Comparison of ENCODE assay signal across 14 cellular contexts in the genomic region with DNA sequence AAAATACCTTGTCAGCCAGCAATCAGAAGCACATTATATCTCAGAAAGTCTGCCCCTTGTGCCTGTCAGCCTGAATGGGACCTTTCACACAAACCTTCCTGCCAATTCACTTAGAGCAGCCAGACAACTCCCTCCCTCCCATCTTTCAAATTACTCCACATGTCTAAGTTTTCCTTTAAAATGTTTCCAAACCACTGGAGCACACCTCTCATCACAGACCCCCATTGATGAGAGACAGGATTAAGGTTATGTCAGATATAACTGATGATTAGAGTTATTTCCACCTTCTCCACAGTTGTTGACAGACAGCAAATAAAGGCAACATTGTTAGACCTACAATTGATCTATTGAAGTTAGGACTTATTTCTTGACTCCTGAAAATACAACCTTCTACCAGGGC.
DNase-seq lines count a peak whose midpoint lies in the region; ATAC-seq and TF ChIP-seq lines count a peak whose summit lies in the region.
"Had no signal": no experiment of that assay in that cellular context is flagged by ENCODE, and none has a peak within 500 bp of the region (broad histone marks: within the 10 kb centered on the region; RNA-seq: fewer than 3 reads in every experiment).

No MANE protein-coding gene starts in this region.

- no peaks in the 10 kb centered on the region for H3K36me3 ChIP-seq in OCI-LY1 (ENCODE audit: insufficient read depth, low read length)
- H3K36me3 ChIP-seq: BLaER1 had no signal

- H3K4me3 Mint-ChIP-seq in HFFc6 = no peak overlapping the region
- H3K4me3 Mint-ChIP-seq: CD14-positive monocyte; CD4-positive, alpha-beta memory T cell; H9 had no signal

- H3K27ac ChIP-seq in OCI-LY1 (ENCODE audit: low read depth, low read length, poor library complexity, severe bottlenecking) = peak overlapping the region; percentile 93
- H3K27ac ChIP-seq: 22Rv1, A549, BLaER1 had no signal

- no peaks in the 10 kb centered on the region for H3K9me3 Mint-ChIP-seq in HFFc6
- H3K9me3 Mint-ChIP-seq: H9 had no signal

- H3K9ac ChIP-seq in OCI-LY1 (ENCODE audit: low read length) = peak overlapping the region; percentile 49
- H3K9ac ChIP-seq: BLaER1 had no signal

- H3K27me3 ChIP-seq in OCI-LY1 (ENCODE audit: insufficient read depth, low read length) = no peaks in the 10 kb centered on the region
- H3K27me3 ChIP-seq: BLaER1 had no signal

- TF ChIP-seq CTCF in OCI-LY1 (IDR thresholded peaks at IDR 0.05; ENCODE audit: low read length) = peak; percentile 26; the same call in 1 of the 2 replicates
- no peak for TF ChIP-seq CTCF in HFFc6 (IDR thresholded peaks at IDR 0.05)
- TF ChIP-seq CTCF in omental fat pad (IDR thresholded peaks at IDR 0.05) = no peak

- no peaks in the 10 kb centered on the region for H3K9me3 ChIP-seq in OCI-LY1 (ENCODE audit: low read length)
- H3K9me3 ChIP-seq: A549, BLaER1 had no signal

- no peaks in the 10 kb centered on the region for H3F3A ChIP-seq in OCI-LY1 (ENCODE audit: insufficient read depth, low read length)

- no peaks in the 10 kb centered on the region for H3K9me2 ChIP-seq in OCI-LY1 (ENCODE audit: low read depth, low read length)

- H3K4me1 Mint-ChIP-seq in HFFc6 (ENCODE audit: low read depth) = peaks cover 38% of the 10 kb centered on the region
- H3K4me1 Mint-ChIP-seq: CD4-positive, alpha-beta memory T cell; H9 had no signal

- H3K27ac Mint-ChIP-seq in HFFc6 = no peak overlapping the region
- H3K27ac Mint-ChIP-seq: CD4-positive, alpha-beta memory T cell; H9 had no signal

- peak overlapping the region; percentile 55 for H3K4me2 ChIP-seq in OCI-LY1 (ENCODE audit: low read length)
- H3K4me2 ChIP-seq: A549, BLaER1 had no signal

- DNase-seq in DMS 273 (lab: John Stamatoyannopoulos, UW; ENCODE audit: unreplicated experiment) = peak; percentile 4
- no peak for DNase-seq in DMS 273 treated with DMSO at 0.1 percent for 48 hours (lab: John Stamatoyannopoulos, UW)
- peak; percentile 19 for DNase-seq in iPS-NIHi11 (ENCODE audit: low spot score)
- no peak for DNase-seq in HFFc6
- no peak for DNase-seq in omental fat pad (ENCODE audit: low spot score)
- DNase-seq: Calu3; CD4-positive, alpha-beta memory T cell; H9 had no signal

- no peaks in the 10 kb centered on the region for H4K20me1 ChIP-seq in OCI-LY1 (ENCODE audit: insufficient read depth, low read length)
- H4K20me1 ChIP-seq: BLaER1 had no signal

- no peaks in the 10 kb centered on the region for H3K27me3 Mint-ChIP-seq in HFFc6 (ENCODE audit: insufficient read depth)
- H3K27me3 Mint-ChIP-seq: CD4-positive, alpha-beta memory T cell had no signal

- no peak overlapping the region for H3K4me3 ChIP-seq in OCI-LY1 (ENCODE audit: low read depth, low read length, poor library complexity, severe bottlenecking)
- H3K4me3 ChIP-seq: A549, BLaER1 had no signal

- H3K79me2 ChIP-seq in OCI-LY1 (ENCODE audit: insufficient read depth, low read length) = no peaks in the 10 kb centered on the region

- H2AFZ ChIP-seq in OCI-LY1 (ENCODE audit: low read length) = no peak overlapping the region

- H3K36me3 Mint-ChIP-seq in HFFc6 (ENCODE audit: low read depth) = no peaks in the 10 kb centered on the region

- ATAC-seq in omental fat pad (ENCODE audit: low FRiP score) (no peak), HG03457 (IDR thresholded peaks at IDR 0.05; ENCODE audit: unreplicated experiment) (no peak)
- ATAC-seq: A549 had no signal

- H3K4me1 ChIP-seq in OCI-LY1 (ENCODE audit: insufficient read depth, low read length, severe bottlenecking) = peaks cover 73% of the 10 kb centered on the region
- H3K4me1 ChIP-seq: A549 had no signal

Comparison
In these comparisons a context has a peak if more than half of its experiments do, and no peak if none do; other contexts are left out.
1. DNase-seq: peak in DMS 273 (single experiment) and iPS-NIHi11 (single experiment); none in DMS 273 treated with DMSO at 0.1 percent for 48 hours (single experiment), HFFc6 (single experiment) and omental fat pad (single experiment).